In the genomic region with DNA sequence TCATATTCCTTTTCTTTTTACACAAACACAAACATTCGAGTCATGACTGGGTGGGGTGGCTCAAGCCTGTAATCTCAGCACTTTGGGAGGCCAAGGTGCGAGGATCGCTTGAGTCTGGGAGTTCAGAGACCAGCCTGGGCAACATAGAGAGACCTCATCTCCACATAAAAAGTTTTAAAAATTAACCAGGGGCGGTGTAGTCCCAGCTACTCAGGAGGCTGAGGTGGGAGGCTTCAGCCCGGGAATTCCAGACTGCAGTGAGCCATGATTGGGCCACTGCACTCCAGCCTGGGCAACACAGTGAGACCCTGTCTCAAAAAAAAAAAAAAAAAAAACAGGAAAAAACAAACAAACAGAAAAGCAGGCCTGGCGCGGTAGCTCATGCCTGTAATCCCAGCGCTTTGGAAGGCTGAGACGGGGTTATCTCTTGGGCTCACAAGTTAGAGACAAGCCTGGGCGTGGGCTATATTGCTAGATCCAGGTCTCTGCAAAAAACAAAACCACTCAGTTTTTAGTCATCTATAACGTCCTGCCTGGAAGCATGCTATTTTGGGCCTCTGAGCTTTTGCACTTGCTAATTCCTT, we compare ENCODE assay signal across 8 cellular contexts. TPM values are rescaled to one million over a fixed set of nuclear protein-coding genes. Genes with fewer than 3 reads are reported as not detected.
DNase-seq lines count a peak whose midpoint lies in the region; ATAC-seq and TF ChIP-seq lines count a peak whose summit lies in the region.

No MANE protein-coding gene starts in this region.

- peak overlapping the region; percentile 79; the same call in 1 of the 2 replicates for H3K9ac ChIP-seq in KMS-11
- peak overlapping the region in 1 of 2 donors; percentile 96 for H3K9ac ChIP-seq in colonic mucosa (ENCODE audit: low read depth in 2 of 2, low read length in 2 of 2)

- no peaks in the 10 kb centered on the region for H3K27me3 Mint-ChIP-seq in naive thymus-derived CD8-positive, alpha-beta T cell

- H3K27ac ChIP-seq in AG04450 (ENCODE audit: low read depth, low read length) (no peak overlapping the region), KMS-11 (no peak overlapping the region; the same call in 1 of the 2 replicates), colonic mucosa (peak overlapping the region; percentile 70)

- H3K4me1 Mint-ChIP-seq in naive thymus-derived CD8-positive, alpha-beta T cell, result peaks cover 12 to 35% (median 27%) of the 10 kb centered on the region in 4 donors

- no peak for DNase-seq in AG04450 (ENCODE audit: low read depth, low spot score)
- DNase-seq in colonic mucosa, result peak; percentile 38
- DNase-seq in naive thymus-derived CD8-positive, alpha-beta T cell, result no peak
- DNase-seq in GM10266 (ENCODE audit: extremely low spot score), result no peak
- no peak for DNase-seq in NCI-H1092 treated with DMSO at 0.1 percent for 48 hours (lab: John Stamatoyannopoulos, UW)
- no peak for DNase-seq in COR-L47 (lab: John Stamatoyannopoulos, UW)
- DNase-seq in amygdala (lab: John Stamatoyannopoulos, UW), result no peak

- peak overlapping the region; percentile 91 for H2AFZ ChIP-seq in KMS-11 (ENCODE audit: low read depth)

- peaks cover 0 to 25% (median 4%) of the 10 kb centered on the region in 3 donors for H3K36me3 Mint-ChIP-seq in naive thymus-derived CD8-positive, alpha-beta T cell

- ATAC-seq in naive thymus-derived CD8-positive, alpha-beta T cell, result no peak

- TF ChIP-seq CTCF in AG04450 (IDR thresholded peaks at IDR 0.05; ENCODE audit: low read depth, low read length), result no peak
- no peak for TF ChIP-seq CTCF in KMS-11 (conservative IDR thresholded peaks at IDR 0.05; ENCODE audit: low read depth, low read length)
- TF ChIP-seq CTCF in colonic mucosa (IDR thresholded peaks at IDR 0.05), result no peak
- no peak for TF ChIP-seq CTCF in GM10266 (IDR thresholded peaks at IDR 0.05; ENCODE audit: control insufficient read depth, insufficient read depth, low read depth, missing control alignments)

- peak overlapping the region; percentile 84 to 97 (median 92) for H3K27ac Mint-ChIP-seq in naive thymus-derived CD8-positive, alpha-beta T cell

- peaks cover 10% of the 10 kb centered on the region; the same call in 1 of the 2 replicates for H3K79me2 ChIP-seq in KMS-11 (ENCODE audit: insufficient read depth, low read depth)

- POLR2A ChIA-PET in AG04450 (lab: Yijun Ruan, JAX), result interaction anchor here (0.5 to 3.9 kb wide), 10 partner anchors 11 to 117 kb away, joined by 3 to 33 read pairs (median 4); a partner anchor contains a TSS
- POLR2A ChIA-PET in naive thymus-derived CD8-positive, alpha-beta T cell (lab: Charles Lee), result interaction anchor here (0.6 to 3.7 kb wide), 8 partner anchors 11 to 172 kb away, joined by 3 to 51 read pairs (median 6); a partner anchor contains a TSS

- peak overlapping the region; percentile 84 to 95 (median 90) for H3K4me3 Mint-ChIP-seq in naive thymus-derived CD8-positive, alpha-beta T cell

- CTCF ChIA-PET in AG04450 (lab: Charles Lee), result interaction anchor here (0.6 to 1.7 kb wide), 6 partner anchors 10 to 685 kb away, joined by 3 to 5 read pairs (median 4); a partner anchor contains a TSS

- no peaks in the 10 kb centered on the region for H3K9me3 Mint-ChIP-seq in naive thymus-derived CD8-positive, alpha-beta T cell

- H3K9me3 ChIP-seq in AG04450 (ENCODE audit: control insufficient read depth, insufficient read depth, low read length), result no peaks in the 10 kb centered on the region
- H3K9me3 ChIP-seq in colonic mucosa, result no peaks in the 10 kb centered on the region

- H4K20me1 ChIP-seq in KMS-11 (ENCODE audit: insufficient read depth), result no peaks in the 10 kb centered on the region

- H3K36me3 ChIP-seq in KMS-11 (ENCODE audit: insufficient read depth) (no peaks in the 10 kb centered on the region), colonic mucosa (no peaks in the 10 kb centered on the region)

- peak overlapping the region; percentile 94 for H3K4me3 ChIP-seq in AG04450 (ENCODE audit: low read depth, low read length)
- H3K4me3 ChIP-seq in KMS-11 (IDR thresholded peaks at IDR 0.05; ENCODE audit: insufficient read depth, low read depth, low read length), result no peak overlapping the region
- H3K4me3 ChIP-seq in colonic mucosa, result peak overlapping the region; percentile 79

- H3K4me1 ChIP-seq in KMS-11 (ENCODE audit: low read depth, poor library complexity, severe bottlenecking) (peaks cover 11% of the 10 kb centered on the region), colonic mucosa (peaks cover 7% of the 10 kb centered on the region)

- intact Hi-C loops in colonic mucosa (cut with DNase I), result no loop called here

- H3K27me3 ChIP-seq in AG04450 (ENCODE audit: control insufficient read depth, insufficient read depth, low read length), result no peaks in the 10 kb centered on the region
- no peaks in the 10 kb centered on the region for H3K27me3 ChIP-seq in KMS-11 (ENCODE audit: insufficient read depth, low read depth)
- H3K27me3 ChIP-seq in colonic mucosa, result no peaks in the 10 kb centered on the region

- peak overlapping the region; percentile 47 for H3K4me2 ChIP-seq in KMS-11

RNA-seq across cellular contexts. Expression of a gene that starts 0.6 kb away (rescaled TPM):
- polyA plus RNA-seq in AG04450 (2011; rRNA removed), result 110 and 147 TPM in 2 replicates
- polyA minus RNA-seq in AG04450 (2011; rRNA and poly(A)+ RNA removed), result 87.3 and 124 TPM in 2 replicates
- total RNA-seq in colonic mucosa, result 100 to 1,000 TPM; 144 to 223 TPM
- 100 to 1,000 TPM; 170 to 181 TPM for total RNA-seq in naive thymus-derived CD8-positive, alpha-beta T cell
- 10 to 100 TPM; 58.5 to 97.1 (median 83.1) TPM for polyA plus RNA-seq in naive thymus-derived CD8-positive, alpha-beta T cell

RNA-seq across cellular contexts. Expression of a gene that starts 11.0 kb away (rescaled TPM):
- polyA plus RNA-seq in AG04450 (2011; rRNA removed), result 3,644 and 5,326 TPM in 2 replicates
- 1,419 and 2,011 TPM in 2 replicates for polyA minus RNA-seq in AG04450 (2011; rRNA and poly(A)+ RNA removed)
- 1,000 to 10,000 TPM; 1,463 to 1,600 TPM for total RNA-seq in colonic mucosa
- 1,000 to 10,000 TPM; 1,370 to 1,435 TPM for total RNA-seq in naive thymus-derived CD8-positive, alpha-beta T cell
- 1,000 to 10,000 TPM; 4,833 to 4,899 (median 4,886) TPM for polyA plus RNA-seq in naive thymus-derived CD8-positive, alpha-beta T cell

RNA-seq across cellular contexts. Expression of a gene that starts 20.6 kb away (rescaled TPM):
- polyA plus RNA-seq in AG04450 (2011; rRNA removed), result 0.48 and 0.61 TPM in 2 replicates
- polyA minus RNA-seq in AG04450 (2011; rRNA and poly(A)+ RNA removed), result 0.55 TPM in 1 of 2 replicates, not detected in the other
- total RNA-seq in colonic mucosa, result 1 to 10 TPM in 1 of 2 donors, not detected in 1; 1.5 TPM
- 1 to 10 TPM; 1.8 to 2.3 TPM for total RNA-seq in naive thymus-derived CD8-positive, alpha-beta T cell
- 1 to 10 TPM in 2 of 3 donors, under 1 TPM in 1; 0.67 to 2.4 (median 2.0) TPM for polyA plus RNA-seq in naive thymus-derived CD8-positive, alpha-beta T cell

RNA-seq across cellular contexts. Expression of a gene that starts 39.0 kb away (rescaled TPM):
- 19.5 and 24.1 TPM in 2 replicates for polyA plus RNA-seq in AG04450 (2011; rRNA removed)
- 33.6 and 40.9 TPM in 2 replicates for polyA minus RNA-seq in AG04450 (2011; rRNA and poly(A)+ RNA removed)
- total RNA-seq in colonic mucosa, result 10 to 100 TPM; 48.8 to 54.7 TPM
- total RNA-seq in naive thymus-derived CD8-positive, alpha-beta T cell, result 10 to 100 TPM; 45.9 to 47.9 TPM
- polyA plus RNA-seq in naive thymus-derived CD8-positive, alpha-beta T cell, result 10 to 100 TPM; 17.9 to 31.0 (median 22.3) TPM

RNA-seq across cellular contexts. Expression of a gene that starts 39.6 kb away (rescaled TPM):
- 107 and 131 TPM in 2 replicates for polyA plus RNA-seq in AG04450 (2011; rRNA removed)
- polyA minus RNA-seq in AG04450 (2011; rRNA and poly(A)+ RNA removed), result 128 and 170 TPM in 2 replicates
- total RNA-seq in colonic mucosa, result 100 to 1,000 TPM in 1 of 2 donors, 10 to 100 TPM in 1; 54.1 to 151 TPM
- total RNA-seq in naive thymus-derived CD8-positive, alpha-beta T cell, result 10 to 100 TPM; 30.4 to 32.0 TPM
- 10 to 100 TPM; 47.5 to 66.1 (median 62.0) TPM for polyA plus RNA-seq in naive thymus-derived CD8-positive, alpha-beta T cell
